Comparison of ENCODE assay signal across 17 cellular contexts in the genomic region with DNA sequence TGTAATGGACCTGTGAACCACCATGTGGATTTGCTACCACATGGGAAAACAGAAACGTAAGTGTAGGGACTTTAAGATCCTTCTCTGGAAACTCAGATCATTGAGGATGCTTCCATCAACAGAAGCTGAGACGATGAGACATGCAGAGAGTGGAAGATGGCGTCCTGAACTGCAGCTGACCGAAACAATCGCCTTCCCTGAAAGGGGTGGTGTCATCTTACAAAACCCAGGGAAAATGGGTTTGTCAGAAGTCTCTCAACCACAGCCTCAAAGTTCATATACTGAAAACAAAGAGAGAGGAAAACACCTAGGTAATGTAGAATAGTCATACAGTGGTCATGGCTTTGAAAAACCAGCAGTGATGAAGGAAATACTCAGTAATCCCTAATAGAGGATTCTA. TPM values are rescaled to one million over a fixed set of nuclear protein-coding genes. Genes with fewer than 3 reads are reported as not detected.
"Had no signal": no experiment of that assay in that cellular context is flagged by ENCODE, and none has a peak within 500 bp of the region (broad histone marks: within the 10 kb centered on the region; RNA-seq: fewer than 3 reads in every experiment).

No MANE protein-coding gene starts in this region.

- H3K27ac ChIP-seq: body of pancreas, parathyroid adenoma, WERI-Rb-1 had no signal

- H3K9ac ChIP-seq: parathyroid adenoma had no signal

- H3K4me1 ChIP-seq: parathyroid adenoma had no signal

- FAIRE-seq: frontal cortex had no signal

- ATAC-seq: body of pancreas; right cardiac atrium; stimulated activated naive CD8-positive, alpha-beta T cell treated with anti-CD3 and anti-CD28 coated beads, Interleukin-15, Interleukin-2, amounts not matched to agents 100 U/mL and 50 U/mL, for 24 hours; T-helper 17 cell had no signal

- DNase-seq: activated CD4-positive, CD25-positive, alpha-beta regulatory T cell treated with anti-CD3 and anti-CD28 coated beads, Interleukin-2, amount 50 U/mL, for 72 hours; activated gamma-delta T cell treated with Interleukin-2 at 50 U/mL for 16 hours; activated T-cell treated with anti-CD3 and anti-CD28 coated beads, Interleukin-2, amount 50 U/mL, for 1 hour; anterior cingulate cortex; body of pancreas; caudate nucleus; effector CD4-positive, alpha-beta T cell; glutamatergic neuron; hippocampal formation; right cardiac atrium; stimulated activated CD4-positive, alpha-beta T cell treated with anti-CD3 and anti-CD28 coated beads, Interleukin-12 subunit alpha, Interleukin-12 subunit beta, amount 100 ng/mL, for 4 hours; stimulated activated CD4-positive, alpha-beta T cell treated with anti-CD3 and anti-CD28 coated beads, Interleukin-4, amount 100 ng/mL, for 4 hours; stimulated activated naive CD8-positive, alpha-beta T cell treated with anti-CD3 and anti-CD28 coated beads, Interleukin-15, Interleukin-2, amounts not matched to agents 100 U/mL and 50 U/mL, for 24 hours; T-helper 17 cell; WERI-Rb-1 had no signal

- H3K4me3 ChIP-seq: body of pancreas had no signal

- H3K36me3 ChIP-seq: WERI-Rb-1 had no signal

- H3K79me2 ChIP-seq: parathyroid adenoma had no signal

- H3K27me3 ChIP-seq: body of pancreas had no signal

- H2AFZ ChIP-seq: parathyroid adenoma had no signal

- H3K9me3 ChIP-seq: body of pancreas had no signal

RNA-seq across cellular contexts. Expression of a gene that starts 6.6 kb away (rescaled TPM):
- total RNA-seq: T-helper 17 cell had no signal
